8 cellular contexts compared by ENCODE assay signal in the genomic region with DNA sequence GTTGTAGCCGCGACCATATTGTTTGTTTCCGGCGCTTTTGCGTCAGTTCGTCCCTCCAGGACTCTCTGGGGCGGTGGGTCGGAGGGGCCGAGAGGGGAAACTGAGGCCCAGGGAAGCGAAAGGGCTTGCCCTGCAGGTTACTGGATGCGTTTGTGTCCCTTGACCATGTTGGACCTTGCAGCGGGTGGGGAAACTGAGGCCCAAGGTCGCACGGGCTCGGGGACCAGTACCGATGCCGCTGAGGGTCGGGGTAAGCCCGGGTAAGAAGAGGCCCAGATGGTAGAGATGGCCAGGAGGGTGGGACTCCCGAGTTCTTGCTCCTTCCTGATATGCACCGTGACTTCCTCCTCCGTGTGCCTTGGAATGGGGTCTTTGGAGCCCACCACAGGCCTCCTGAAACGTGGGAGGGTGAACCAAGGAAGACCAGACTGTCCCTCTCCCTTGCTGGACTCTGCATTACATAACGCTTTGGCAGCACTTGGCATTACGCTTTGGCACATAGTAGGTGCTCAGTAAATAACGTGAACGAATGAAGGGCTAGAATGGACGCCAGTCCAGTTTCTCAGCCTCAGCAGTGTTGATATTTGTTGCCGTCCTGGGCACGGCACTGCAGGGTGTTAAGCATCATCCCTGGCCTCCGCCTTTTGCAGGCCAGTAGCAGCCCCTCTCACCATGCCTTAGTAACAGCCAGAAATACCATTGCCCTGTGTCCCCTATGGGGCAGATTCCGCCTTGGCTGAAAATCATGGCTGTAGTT. TPM values are rescaled to one million over a fixed set of nuclear protein-coding genes. Genes with fewer than 3 reads are reported as not detected.
DNase-seq lines count a peak whose midpoint lies in the region; ATAC-seq, FAIRE-seq and TF ChIP-seq lines count a peak whose summit lies in the region.

No MANE protein-coding gene starts in this region.

- H3K4me1 Mint-ChIP-seq in activated naive CD4-positive, alpha-beta T cell treated with anti-CD3 and anti-CD28 coated beads, Interleukin-2, amount 10 ng/mL, durations not matched to agents 7 days and 5 days, result peaks cover 63% of the 10 kb centered on the region
- peaks cover 30% of the 10 kb centered on the region for H3K4me1 Mint-ChIP-seq in type B pancreatic cell (ENCODE audit: unreplicated experiment)

- no peaks in the 10 kb centered on the region for H3K9me3 ChIP-seq in HepG2 (ENCODE audit: low read length)

- BruUV-seq in HepG2 (replicated peaks; lab: Mats Ljungman, UMichigan), result TSS peak; percentile 56

- TF ChIP-seq RAD21 in HepG2 (CRISPR knock-in tag; IDR thresholded peaks at IDR 0.05), result no peak

- TF ChIP-seq EP300 in HepG2 (IDR thresholded peaks at IDR 0.05; ENCODE audit: low read depth in 2 of 2, low read length in 2 of 2) (no peak), HepG2 (CRISPR knock-in tag; IDR thresholded peaks at IDR 0.05; ENCODE audit: borderline replicate concordance) (no peak)

- no peaks in the 10 kb centered on the region; a peak in 2 of 5 replicates for H3K36me3 ChIP-seq in HepG2 (replicated peaks in 1 of 2; ENCODE audit: control insufficient read depth in 1 of 2, insufficient read depth in 2 of 2, low read length in 2 of 2)

- TF ChIP-seq CTCF in HepG2 (CRISPR knock-in tag; IDR thresholded peaks at IDR 0.05) (no peak), type B pancreatic cell (conservative IDR thresholded peaks at IDR 0.05) (no peak)

- POLR2A ChIA-PET in HepG2 (lab: Yijun Ruan, JAX), result interaction anchor here (1.8 kb wide), 1 partner anchor 13 kb away, joined by 6 read pairs; no protein-coding TSS in a partner anchor

- H3K27ac ChIP-seq in HepG2 (ENCODE audit: extremely low read length, insufficient read depth, low read length), result peak overlapping the region; percentile 81

- H3K4me3 Mint-ChIP-seq in activated naive CD4-positive, alpha-beta T cell treated with anti-CD3 and anti-CD28 coated beads, Interleukin-2, amount 10 ng/mL, durations not matched to agents 7 days and 5 days, result peak overlapping the region; percentile 91
- peak overlapping the region; percentile 93 for H3K4me3 Mint-ChIP-seq in type B pancreatic cell

- no peak overlapping the region for H2AFZ ChIP-seq in HepG2 (ENCODE audit: low read length)

- no peaks in the 10 kb centered on the region for H3K27me3 Mint-ChIP-seq in activated naive CD4-positive, alpha-beta T cell treated with anti-CD3 and anti-CD28 coated beads, Interleukin-2, amount 10 ng/mL, durations not matched to agents 7 days and 5 days
- H3K27me3 Mint-ChIP-seq in type B pancreatic cell, result no peaks in the 10 kb centered on the region

- peaks cover 4% of the 10 kb centered on the region for H4K20me1 ChIP-seq in HepG2 (ENCODE audit: insufficient read depth, low read length)

- H3K4me3 ChIP-seq in HepG2 (replicated peaks in 1 of 3; ENCODE audit: insufficient read depth in 1 of 3, low read depth in 2 of 3, low read length in 3 of 3), result peak overlapping the region; percentile 82 to 99 (median 88)

- no peak for DNase-seq in activated naive CD4-positive, alpha-beta T cell treated with anti-CD3 and anti-CD28 coated beads, Interleukin-2, amount 10 ng/mL, durations not matched to agents 7 days and 5 days
- DNase-seq in activated naive CD4-positive, alpha-beta T cell treated with anti-CD3 and anti-CD28 coated beads, Interleukin-2, amount 50 U/mL, for 16 hours, result no peak
- no peak for DNase-seq in activated naive CD4-positive, alpha-beta T cell treated with anti-CD3 and anti-CD28 coated beads, Interleukin-2, amount 50 U/mL, for 72 hours (ENCODE audit: low spot score in 2 of 2)
- DNase-seq in HepG2 (ENCODE audit: low spot score) (no peak), type B pancreatic cell (ENCODE audit: extremely low spot score, unreplicated experiment) (no peak), H4 (ENCODE audit: low spot score) (no peak), SKM-1 treated with dmso at 0.1 percent for 144 hours (lab: John Stamatoyannopoulos, UW; ENCODE audit: unreplicated experiment) (no peak)
- DNase-seq in activated CD4-positive, alpha-beta T cell treated with anti-CD3 and anti-CD28 coated beads for 48 hours, result no peak

- peak overlapping the region; percentile 96 for H3K4me2 ChIP-seq in HepG2 (ENCODE audit: low read depth, low read length)

- intact Hi-C loops in HepG2 (cut with micrococcal nuclease; ENCODE audit: unreplicated experiment), result loop anchor here (5.0 kb wide), 2 partner anchors 54 to 136 kb away; a partner anchor contains a TSS

- H3K9ac ChIP-seq in HepG2 (ENCODE audit: insufficient read depth, low read depth, low read length), result peak overlapping the region; percentile 95

- H3K36me3 Mint-ChIP-seq in activated naive CD4-positive, alpha-beta T cell treated with anti-CD3 and anti-CD28 coated beads, Interleukin-2, amount 10 ng/mL, durations not matched to agents 7 days and 5 days, result peaks cover 23% of the 10 kb centered on the region
- peaks cover 30 to 39% of the 10 kb centered on the region in 2 donors for H3K36me3 Mint-ChIP-seq in activated naive CD4-positive, alpha-beta T cell treated with anti-CD3 and anti-CD28 coated beads, Interleukin-2, amount 50 U/mL, for 72 hours
- H3K36me3 Mint-ChIP-seq in type B pancreatic cell, result no peaks in the 10 kb centered on the region

- TF ChIP-seq POLR2A in HepG2 (IDR thresholded peaks at IDR 0.05; ENCODE audit: insufficient read depth in 1 of 2, low read depth in 2 of 2, low read length in 2 of 2), result no peak

- WGBS in HepG2 (ENCODE audit: low lambda C conversion rate), result 14% methylated on average over 6 of the region's 32 CpGs

- H3K4me1 ChIP-seq in HepG2 (ENCODE audit: insufficient read depth, low read length), result peaks cover 68% of the 10 kb centered on the region

- H3K79me2 ChIP-seq in HepG2 (ENCODE audit: insufficient read depth, low read length), result peaks cover 64% of the 10 kb centered on the region

- no peaks in the 10 kb centered on the region for H3K9me3 Mint-ChIP-seq in activated naive CD4-positive, alpha-beta T cell treated with anti-CD3 and anti-CD28 coated beads, Interleukin-2, amount 10 ng/mL, durations not matched to agents 7 days and 5 days
- no peaks in the 10 kb centered on the region for H3K9me3 Mint-ChIP-seq in activated naive CD4-positive, alpha-beta T cell treated with anti-CD3 and anti-CD28 coated beads, Interleukin-2, amount 50 U/mL, for 72 hours
- H3K9me3 Mint-ChIP-seq in type B pancreatic cell, result no peaks in the 10 kb centered on the region

- ATAC-seq in activated naive CD4-positive, alpha-beta T cell treated with anti-CD3 and anti-CD28 coated beads, Interleukin-2, amount 50 U/mL, for 72 hours, result no peak
- 0 out of 3 replicates have a peak, but pooled peaks have one; percentile 10 for ATAC-seq in HepG2

- in situ Hi-C loops in HepG2 (cut with HindIII; ENCODE audit: extremely low pct_ligation_motif_present, low pct_unique_long_range_greater_than_20kb), result no loop called here

- H3K27me3 ChIP-seq in HepG2 (ENCODE audit: control insufficient read depth in 1 of 2, insufficient read depth in 2 of 2, low read length in 2 of 2), result no peaks in the 10 kb centered on the region; a peak in 1 of 5 replicates

- FAIRE-seq in HepG2 (lab: Jason Lieb, UNC), result no peak

- CTCF ChIA-PET in activated naive CD4-positive, alpha-beta T cell treated with anti-CD3 and anti-CD28 coated beads, Interleukin-2, amount 10 ng/mL, durations not matched to agents 7 days and 5 days (lab: Charles Lee), result interaction anchor here (1.8 to 3.2 kb wide), 2 partner anchors 69 to 156 kb away, joined by 5 to 11 read pairs; a partner anchor contains a TSS
- CTCF ChIA-PET in HepG2 (lab: Yijun Ruan, JAX; ENCODE audit: low intra/inter-chr PET ratio, low total read pairs), result no interaction called here

- H3K27ac Mint-ChIP-seq in activated naive CD4-positive, alpha-beta T cell treated with anti-CD3 and anti-CD28 coated beads, Interleukin-2, amount 10 ng/mL, durations not matched to agents 7 days and 5 days, result peak overlapping the region; percentile 92
- H3K27ac Mint-ChIP-seq in activated naive CD4-positive, alpha-beta T cell treated with anti-CD3 and anti-CD28 coated beads, Interleukin-2, amount 50 U/mL, for 72 hours, result peak overlapping the region; percentile 94 to 97
- peak overlapping the region; percentile 83 for H3K27ac Mint-ChIP-seq in type B pancreatic cell

RNA-seq across cellular contexts. Expression of a gene that starts 0.7 kb away (rescaled TPM):
- total RNA-seq in activated naive CD4-positive, alpha-beta T cell treated with anti-CD3 and anti-CD28 coated beads, Interleukin-2, amount 50 U/mL, for 72 hours, result 10 to 100 TPM; 67.1 to 93.6 TPM
- total RNA-seq in HepG2 (2016; rRNA removed; fragmentation: Illumina TruSeq; extraction: Trizol) (27.3 and 34.8 TPM in 2 replicates), type B pancreatic cell (ENCODE audit: low replicate concordance) (25.7 and 46.3 TPM in 2 replicates)
- 18.8 and 20.2 TPM in 2 replicates for total RNA-seq in HepG2 (2016; cell fraction: cytosol; rRNA removed; fragmentation: Illumina TruSeq; extraction: Trizol; ENCODE audit: low read depth)
- total RNA-seq in HepG2 (2016; cell fraction: insoluble cytoplasmic fraction; rRNA removed; fragmentation: Illumina TruSeq; extraction: Trizol), result 19.1 and 34.6 TPM in 2 replicates
- total RNA-seq in HepG2 (2016; cell fraction: membrane; rRNA removed; fragmentation: Illumina TruSeq; extraction: Trizol), result 20.4 and 23.9 TPM in 2 replicates
- total RNA-seq in HepG2 (2016; cell fraction: nucleus; rRNA removed; fragmentation: Illumina TruSeq; extraction: Trizol), result 25.6 and 26.6 TPM in 2 replicates
- 11.0 and 13.1 TPM in 2 replicates for polyA plus RNA-seq in HepG2 (2011; rRNA removed)
- polyA plus RNA-seq in HepG2 (2011; cell fraction: cytosol; rRNA removed), result 5.7 and 16.6 TPM in 2 replicates
- 41.7 and 67.3 TPM in 2 replicates for polyA plus RNA-seq in HepG2 (2011; cell fraction: nucleus; rRNA removed)
- 6.8 and 11.8 TPM in 2 replicates for polyA plus RNA-seq in HepG2 (2012)
- polyA plus RNA-seq in HepG2 (2016; cell fraction: cytosol; fragmentation: Illumina TruSeq; extraction: Trizol; ENCODE audit: low read depth), result 4.9 and 5.2 TPM in 2 replicates
- 23.0 and 29.8 TPM in 2 replicates for polyA plus RNA-seq in HepG2 (2016; cell fraction: insoluble cytoplasmic fraction; fragmentation: Illumina TruSeq; extraction: Trizol; ENCODE audit: low read depth)
- 9.0 and 10.1 TPM in 2 replicates for polyA plus RNA-seq in HepG2 (2016; cell fraction: membrane; fragmentation: Illumina TruSeq; extraction: Trizol; ENCODE audit: low read depth)
- polyA plus RNA-seq in HepG2 (2016; cell fraction: nucleus; fragmentation: Illumina TruSeq; extraction: Trizol; ENCODE audit: insufficient read depth, low read depth), result 57.2 and 60.7 TPM in 2 replicates
- polyA minus RNA-seq in HepG2 (2011; rRNA and poly(A)+ RNA removed; ENCODE audit: low replicate concordance), result 26.8 and 48.0 TPM in 2 replicates
- polyA minus RNA-seq in HepG2 (2011; cell fraction: cytosol; rRNA and poly(A)+ RNA removed), result 7.6 and 9.2 TPM in 2 replicates
- polyA minus RNA-seq in HepG2 (2011; cell fraction: nucleus; rRNA and poly(A)+ RNA removed), result 13.2 and 17.5 TPM in 2 replicates
- total RNA-seq in H4 (2014; rRNA removed; shearing (Covaris generic)), result 18.6 and 19.0 TPM in 2 replicates

RNA-seq across cellular contexts. Expression of a gene that starts 2.8 kb away (rescaled TPM):
- total RNA-seq in activated naive CD4-positive, alpha-beta T cell treated with anti-CD3 and anti-CD28 coated beads, Interleukin-2, amount 50 U/mL, for 72 hours, result 10 to 100 TPM; 40.9 to 53.4 TPM
- total RNA-seq in HepG2 (2016; rRNA removed; fragmentation: Illumina TruSeq; extraction: Trizol) (26.7 and 33.0 TPM in 2 replicates), type B pancreatic cell (ENCODE audit: low replicate concordance) (74.4 and 87.2 TPM in 2 replicates)
- total RNA-seq in HepG2 (2016; cell fraction: cytosol; rRNA removed; fragmentation: Illumina TruSeq; extraction: Trizol; ENCODE audit: low read depth), result 13.7 and 15.7 TPM in 2 replicates
- 24.6 and 34.8 TPM in 2 replicates for total RNA-seq in HepG2 (2016; cell fraction: insoluble cytoplasmic fraction; rRNA removed; fragmentation: Illumina TruSeq; extraction: Trizol)
- 29.5 and 35.2 TPM in 2 replicates for total RNA-seq in HepG2 (2016; cell fraction: membrane; rRNA removed; fragmentation: Illumina TruSeq; extraction: Trizol)
- 16.4 and 18.3 TPM in 2 replicates for total RNA-seq in HepG2 (2016; cell fraction: nucleus; rRNA removed; fragmentation: Illumina TruSeq; extraction: Trizol)
- polyA plus RNA-seq in HepG2 (2011; rRNA removed), result 45.1 and 52.3 TPM in 2 replicates
- 35.9 and 53.9 TPM in 2 replicates for polyA plus RNA-seq in HepG2 (2011; cell fraction: cytosol; rRNA removed)
- polyA plus RNA-seq in HepG2 (2011; cell fraction: nucleus; rRNA removed), result 63.6 and 70.8 TPM in 2 replicates
- 50.6 and 52.1 TPM in 2 replicates for polyA plus RNA-seq in HepG2 (2012)
- 29.2 and 32.7 TPM in 2 replicates for polyA plus RNA-seq in HepG2 (2016; cell fraction: cytosol; fragmentation: Illumina TruSeq; extraction: Trizol; ENCODE audit: low read depth)
- 56.5 and 70.3 TPM in 2 replicates for polyA plus RNA-seq in HepG2 (2016; cell fraction: insoluble cytoplasmic fraction; fragmentation: Illumina TruSeq; extraction: Trizol; ENCODE audit: low read depth)
- 57.9 and 61.3 TPM in 2 replicates for polyA plus RNA-seq in HepG2 (2016; cell fraction: membrane; fragmentation: Illumina TruSeq; extraction: Trizol; ENCODE audit: low read depth)
- polyA plus RNA-seq in HepG2 (2016; cell fraction: nucleus; fragmentation: Illumina TruSeq; extraction: Trizol; ENCODE audit: insufficient read depth, low read depth), result 52.2 and 56.7 TPM in 2 replicates
- 39.3 and 69.8 TPM in 2 replicates for polyA minus RNA-seq in HepG2 (2011; rRNA and poly(A)+ RNA removed; ENCODE audit: low replicate concordance)
- 30.6 and 31.5 TPM in 2 replicates for polyA minus RNA-seq in HepG2 (2011; cell fraction: cytosol; rRNA and poly(A)+ RNA removed)
- polyA minus RNA-seq in HepG2 (2011; cell fraction: nucleus; rRNA and poly(A)+ RNA removed), result 19.3 and 22.8 TPM in 2 replicates
- total RNA-seq in H4 (2014; rRNA removed; shearing (Covaris generic)), result 34.1 TPM in 2 replicates

RNA-seq across cellular contexts. Expression of a gene that starts 54.4 kb away (rescaled TPM):
- 10 to 100 TPM; 31.1 to 42.4 TPM for total RNA-seq in activated naive CD4-positive, alpha-beta T cell treated with anti-CD3 and anti-CD28 coated beads, Interleukin-2, amount 50 U/mL, for 72 hours
- total RNA-seq in HepG2 (2016; rRNA removed; fragmentation: Illumina TruSeq; extraction: Trizol) (33.6 and 35.5 TPM in 2 replicates), type B pancreatic cell (ENCODE audit: low replicate concordance) (60.8 and 81.5 TPM in 2 replicates)
- total RNA-seq in HepG2 (2016; cell fraction: cytosol; rRNA removed; fragmentation: Illumina TruSeq; extraction: Trizol; ENCODE audit: low read depth), result 82.0 and 89.5 TPM in 2 replicates
- total RNA-seq in HepG2 (2016; cell fraction: insoluble cytoplasmic fraction; rRNA removed; fragmentation: Illumina TruSeq; extraction: Trizol), result 26.5 and 40.3 TPM in 2 replicates
- total RNA-seq in HepG2 (2016; cell fraction: membrane; rRNA removed; fragmentation: Illumina TruSeq; extraction: Trizol), result 92.4 and 97.7 TPM in 2 replicates
- total RNA-seq in HepG2 (2016; cell fraction: nucleus; rRNA removed; fragmentation: Illumina TruSeq; extraction: Trizol), result 14.4 and 21.6 TPM in 2 replicates
- polyA plus RNA-seq in HepG2 (2011; rRNA removed), result 34.9 and 44.2 TPM in 2 replicates
- 33.0 and 55.5 TPM in 2 replicates for polyA plus RNA-seq in HepG2 (2011; cell fraction: cytosol; rRNA removed)
- 41.1 and 57.2 TPM in 2 replicates for polyA plus RNA-seq in HepG2 (2011; cell fraction: nucleus; rRNA removed)
- 24.9 and 32.9 TPM in 2 replicates for polyA plus RNA-seq in HepG2 (2012)
- 99.5 and 107 TPM in 2 replicates for polyA plus RNA-seq in HepG2 (2016; cell fraction: cytosol; fragmentation: Illumina TruSeq; extraction: Trizol; ENCODE audit: low read depth)
- polyA plus RNA-seq in HepG2 (2016; cell fraction: insoluble cytoplasmic fraction; fragmentation: Illumina TruSeq; extraction: Trizol; ENCODE audit: low read depth), result 35.2 and 44.8 TPM in 2 replicates
- polyA plus RNA-seq in HepG2 (2016; cell fraction: membrane; fragmentation: Illumina TruSeq; extraction: Trizol; ENCODE audit: low read depth), result 107 and 115 TPM in 2 replicates
- polyA plus RNA-seq in HepG2 (2016; cell fraction: nucleus; fragmentation: Illumina TruSeq; extraction: Trizol; ENCODE audit: insufficient read depth, low read depth), result 46.4 and 52.3 TPM in 2 replicates
- polyA minus RNA-seq in HepG2 (2011; rRNA and poly(A)+ RNA removed; ENCODE audit: low replicate concordance), result 27.9 and 43.0 TPM in 2 replicates
- 17.5 and 20.2 TPM in 2 replicates for polyA minus RNA-seq in HepG2 (2011; cell fraction: cytosol; rRNA and poly(A)+ RNA removed)
- polyA minus RNA-seq in HepG2 (2011; cell fraction: nucleus; rRNA and poly(A)+ RNA removed), result 7.8 and 11.1 TPM in 2 replicates
- 90.1 and 114 TPM in 2 replicates for total RNA-seq in H4 (2014; rRNA removed; shearing (Covaris generic))

RNA-seq across cellular contexts. Expression of a gene that starts 59.8 kb away (rescaled TPM):
- total RNA-seq in activated naive CD4-positive, alpha-beta T cell treated with anti-CD3 and anti-CD28 coated beads, Interleukin-2, amount 50 U/mL, for 72 hours, result 10 to 100 TPM; 18.4 to 22.0 TPM
- 12.9 and 15.8 TPM in 2 replicates for total RNA-seq in HepG2 (2016; rRNA removed; fragmentation: Illumina TruSeq; extraction: Trizol)
- 16.5 and 20.0 TPM in 2 replicates for total RNA-seq in HepG2 (2016; cell fraction: cytosol; rRNA removed; fragmentation: Illumina TruSeq; extraction: Trizol; ENCODE audit: low read depth)
- 13.8 and 14.3 TPM in 2 replicates for total RNA-seq in HepG2 (2016; cell fraction: insoluble cytoplasmic fraction; rRNA removed; fragmentation: Illumina TruSeq; extraction: Trizol)
- 26.2 and 26.3 TPM in 2 replicates for total RNA-seq in HepG2 (2016; cell fraction: membrane; rRNA removed; fragmentation: Illumina TruSeq; extraction: Trizol)
- total RNA-seq in HepG2 (2016; cell fraction: nucleus; rRNA removed; fragmentation: Illumina TruSeq; extraction: Trizol), result 9.0 and 14.0 TPM in 2 replicates
- 10.8 and 12.5 TPM in 2 replicates for polyA plus RNA-seq in HepG2 (2011; rRNA removed)
- 9.6 and 14.7 TPM in 2 replicates for polyA plus RNA-seq in HepG2 (2011; cell fraction: cytosol; rRNA removed)
- polyA plus RNA-seq in HepG2 (2011; cell fraction: nucleus; rRNA removed), result 11.4 TPM in 2 replicates
- polyA plus RNA-seq in HepG2 (2012), result 9.9 and 11.7 TPM in 2 replicates
- 26.1 and 31.1 TPM in 2 replicates for polyA plus RNA-seq in HepG2 (2016; cell fraction: cytosol; fragmentation: Illumina TruSeq; extraction: Trizol; ENCODE audit: low read depth)
- 16.6 and 21.7 TPM in 2 replicates for polyA plus RNA-seq in HepG2 (2016; cell fraction: insoluble cytoplasmic fraction; fragmentation: Illumina TruSeq; extraction: Trizol; ENCODE audit: low read depth)
- 33.3 and 33.5 TPM in 2 replicates for polyA plus RNA-seq in HepG2 (2016; cell fraction: membrane; fragmentation: Illumina TruSeq; extraction: Trizol; ENCODE audit: low read depth)
- 16.7 and 20.2 TPM in 2 replicates for polyA plus RNA-seq in HepG2 (2016; cell fraction: nucleus; fragmentation: Illumina TruSeq; extraction: Trizol; ENCODE audit: insufficient read depth, low read depth)
- polyA minus RNA-seq in HepG2 (2011; rRNA and poly(A)+ RNA removed; ENCODE audit: low replicate concordance), result 6.7 and 17.0 TPM in 2 replicates
- polyA minus RNA-seq in HepG2 (2011; cell fraction: cytosol; rRNA and poly(A)+ RNA removed), result 7.6 and 9.1 TPM in 2 replicates
- polyA minus RNA-seq in HepG2 (2011; cell fraction: nucleus; rRNA and poly(A)+ RNA removed), result 6.7 and 7.2 TPM in 2 replicates
- 43.5 and 43.6 TPM in 2 replicates for total RNA-seq in type B pancreatic cell (ENCODE audit: low replicate concordance)
- total RNA-seq in H4 (2014; rRNA removed; shearing (Covaris generic)), result 1.7 and 2.9 TPM in 2 replicates
